32 cellular contexts compared by ENCODE assay signal in genomic region chr2:227185616-227186015, GRCh38. TPM values are rescaled to one million over a fixed set of nuclear protein-coding genes. Genes with fewer than 3 reads are reported as not detected.
"Had no signal": no experiment of that assay in that cellular context is flagged by ENCODE, and none has a peak within 500 bp of the region (broad histone marks: within the 10 kb centered on the region; RNA-seq: fewer than 3 reads in every experiment).

No MANE protein-coding gene starts in this region.

- H3K4me3 ChIP-seq: cardiac muscle cell, SJCRH30, SK-N-MC had no signal

- H3K27me3 Mint-ChIP-seq: activated B cell treated with CpG ODN at 0.5 μM for 24 hours had no signal

- H3K4me3 Mint-ChIP-seq: activated B cell treated with CpG ODN at 0.5 μM for 24 hours; activated CD4-positive, alpha-beta memory T cell treated with anti-CD3 and anti-CD28 coated beads, Interleukin-2, amount 10 ng/mL, durations not matched to agents 7 days and 5 days; activated CD8-positive, alpha-beta memory T cell treated with anti-CD3 and anti-CD28 coated beads, Interleukin-2, amount 10 ng/mL, durations not matched to agents 7 days and 5 days; activated naive CD4-positive, alpha-beta T cell treated with anti-CD3 and anti-CD28 coated beads, Interleukin-2, amount 10 ng/mL, durations not matched to agents 7 days and 5 days; activated naive CD8-positive, alpha-beta T cell; activated naive CD8-positive, alpha-beta T cell treated with anti-CD3 and anti-CD28 coated beads, Interleukin-2, amount 50 U/mL, for 24 hours; central memory CD8-positive, alpha-beta T cell; T-helper 1 cell treated with Interleukin-12 subunit alpha and Interleukin-12 subunit beta and Interleukin-4 antibody, amounts not matched to agents 30 μg/mL and 1 μg/mL, for 36 hours; T-helper 2 cell treated with Interferon-gamma antibody and Interleukin-4, amounts not matched to agents 5 μg/mL and 100 μg/mL, for 36 hours had no signal

- H3K9me3 ChIP-seq: SJCRH30 had no signal

- ATAC-seq: activated CD8-positive, alpha-beta memory T cell treated with anti-CD3 and anti-CD28 coated beads, Interleukin-2, amount 10 ng/mL, durations not matched to agents 7 days and 5 days; activated naive CD8-positive, alpha-beta T cell treated with anti-CD3 and anti-CD28 coated beads, Interleukin-2, amount 50 U/mL, for 24 hours; Panc1 had no signal

- H3K27ac Mint-ChIP-seq: activated B cell treated with CpG ODN at 0.5 μM for 24 hours; activated CD4-positive, alpha-beta memory T cell treated with anti-CD3 and anti-CD28 coated beads, Interleukin-2, amount 10 ng/mL, durations not matched to agents 7 days and 5 days; activated CD8-positive, alpha-beta memory T cell treated with anti-CD3 and anti-CD28 coated beads, Interleukin-2, amount 10 ng/mL, durations not matched to agents 7 days and 5 days; activated naive CD4-positive, alpha-beta T cell treated with anti-CD3 and anti-CD28 coated beads, Interleukin-2, amount 10 ng/mL, durations not matched to agents 7 days and 5 days; activated naive CD8-positive, alpha-beta T cell; activated naive CD8-positive, alpha-beta T cell treated with anti-CD3 and anti-CD28 coated beads, Interleukin-2, amount 50 U/mL, for 24 hours; T-helper 1 cell treated with Interleukin-12 subunit alpha and Interleukin-12 subunit beta and Interleukin-4 antibody, amounts not matched to agents 30 μg/mL and 1 μg/mL, for 36 hours; T-helper 2 cell treated with Interferon-gamma antibody and Interleukin-4, amounts not matched to agents 5 μg/mL and 100 μg/mL, for 36 hours had no signal

- H3K36me3 Mint-ChIP-seq: activated CD8-positive, alpha-beta memory T cell treated with anti-CD3 and anti-CD28 coated beads, Interleukin-2, amount 10 ng/mL, durations not matched to agents 7 days and 5 days; activated naive CD4-positive, alpha-beta T cell treated with anti-CD3 and anti-CD28 coated beads, Interleukin-2, amount 10 ng/mL, durations not matched to agents 7 days and 5 days; activated naive CD8-positive, alpha-beta T cell had no signal

- H3K9me3 Mint-ChIP-seq: activated B cell treated with CpG ODN at 0.5 μM for 24 hours; activated CD4-positive, alpha-beta memory T cell treated with anti-CD3 and anti-CD28 coated beads, Interleukin-2, amount 10 ng/mL, durations not matched to agents 7 days and 5 days; activated naive CD4-positive, alpha-beta T cell treated with anti-CD3 and anti-CD28 coated beads, Interleukin-2, amount 10 ng/mL, durations not matched to agents 7 days and 5 days; activated naive CD8-positive, alpha-beta T cell treated with anti-CD3 and anti-CD28 coated beads, Interleukin-2, amount 50 U/mL, for 24 hours; central memory CD8-positive, alpha-beta T cell; T-helper 1 cell treated with Interleukin-12 subunit alpha and Interleukin-12 subunit beta and Interleukin-4 antibody, amounts not matched to agents 30 μg/mL and 1 μg/mL, for 36 hours; T-helper 2 cell treated with Interferon-gamma antibody and Interleukin-4, amounts not matched to agents 5 μg/mL and 100 μg/mL, for 36 hours had no signal

- H3K27ac ChIP-seq: cardiac muscle cell, SJCRH30, SK-N-MC had no signal

- H3K36me3 ChIP-seq: cardiac muscle cell, SJCRH30 had no signal

- H3K4me1 Mint-ChIP-seq: activated CD4-positive, alpha-beta memory T cell treated with anti-CD3 and anti-CD28 coated beads, Interleukin-2, amount 10 ng/mL, durations not matched to agents 7 days and 5 days; activated CD8-positive, alpha-beta memory T cell treated with anti-CD3 and anti-CD28 coated beads, Interleukin-2, amount 10 ng/mL, durations not matched to agents 7 days and 5 days; activated naive CD4-positive, alpha-beta T cell treated with anti-CD3 and anti-CD28 coated beads, Interleukin-2, amount 10 ng/mL, durations not matched to agents 7 days and 5 days; activated naive CD8-positive, alpha-beta T cell treated with anti-CD3 and anti-CD28 coated beads, Interleukin-2, amount 50 U/mL, for 24 hours; central memory CD8-positive, alpha-beta T cell had no signal

- H3K27me3 ChIP-seq: cardiac muscle cell, SJCRH30 had no signal

- DNase-seq: activated B cell treated with CpG ODN at 0.5 μM for 24 hours; activated CD4-positive, alpha-beta memory T cell treated with anti-CD3 and anti-CD28 coated beads, Interleukin-2, amount 10 ng/mL, durations not matched to agents 7 days and 5 days; activated CD4-positive, alpha-beta T cell treated with anti-CD3 and anti-CD28 coated beads for 4 hours; activated CD4-positive, CD25-positive, alpha-beta regulatory T cell treated with anti-CD3 and anti-CD28 coated beads, Interleukin-2, amount 50 U/mL, for 72 hours; activated CD8-positive, alpha-beta memory T cell treated with anti-CD3 and anti-CD28 coated beads for 24 hours; activated CD8-positive, alpha-beta memory T cell treated with anti-CD3 and anti-CD28 coated beads, Interleukin-2, amount 10 ng/mL, durations not matched to agents 7 days and 5 days; activated CD8-positive, alpha-beta memory T cell treated with anti-CD3 and anti-CD28 coated beads, Interleukin-2, amount 50 U/mL, for 48 hours; activated effector memory CD4-positive, alpha-beta T cell treated with Interleukin-2 at 50 U/mL for 16 hours; activated naive CD4-positive, alpha-beta T cell treated with anti-CD3 and anti-CD28 coated beads, Interleukin-2, amount 10 ng/mL, durations not matched to agents 7 days and 5 days; activated naive CD8-positive, alpha-beta T cell treated with anti-CD3 and anti-CD28 coated beads, Interleukin-2, amount 50 U/mL, for 24 hours; activated T-cell treated with anti-CD3 and anti-CD28 coated beads, Interleukin-2, amount 50 U/mL, for 48 hours; aorta; Karpas-422; KBM-7; NCI-H1105; NCI-H1417 treated with DMSO at 0.1 percent for 48 hours; NCI-H187 treated with DMSO at 0.1 percent for 48 hours; NCI-H2081; NCI-H2171 treated with DMSO at 0.1 percent for 48 hours; NCI-H226; NCI-H446 treated with DMSO at 0.1 percent for 48 hours; NCI-H69; NCI-H82; SHP77; SJCRH30 had no signal

RNA-seq across cellular contexts. Expression of gene COL4A3, which starts 21.2 kb away (rescaled TPM):
- total RNA-seq: activated CD8-positive, alpha-beta memory T cell treated with anti-CD3 and anti-CD28 coated beads, Interleukin-2, amount 10 ng/mL, durations not matched to agents 7 days and 5 days; cardiac muscle cell had no signal

RNA-seq across cellular contexts. Expression of gene COL4A4, which starts 21.6 kb away (rescaled TPM):
- total RNA-seq: activated CD8-positive, alpha-beta memory T cell treated with anti-CD3 and anti-CD28 coated beads, Interleukin-2, amount 10 ng/mL, durations not matched to agents 7 days and 5 days; SJCRH30 had no signal
